12 cellular contexts compared by ENCODE assay signal in the genomic region with DNA sequence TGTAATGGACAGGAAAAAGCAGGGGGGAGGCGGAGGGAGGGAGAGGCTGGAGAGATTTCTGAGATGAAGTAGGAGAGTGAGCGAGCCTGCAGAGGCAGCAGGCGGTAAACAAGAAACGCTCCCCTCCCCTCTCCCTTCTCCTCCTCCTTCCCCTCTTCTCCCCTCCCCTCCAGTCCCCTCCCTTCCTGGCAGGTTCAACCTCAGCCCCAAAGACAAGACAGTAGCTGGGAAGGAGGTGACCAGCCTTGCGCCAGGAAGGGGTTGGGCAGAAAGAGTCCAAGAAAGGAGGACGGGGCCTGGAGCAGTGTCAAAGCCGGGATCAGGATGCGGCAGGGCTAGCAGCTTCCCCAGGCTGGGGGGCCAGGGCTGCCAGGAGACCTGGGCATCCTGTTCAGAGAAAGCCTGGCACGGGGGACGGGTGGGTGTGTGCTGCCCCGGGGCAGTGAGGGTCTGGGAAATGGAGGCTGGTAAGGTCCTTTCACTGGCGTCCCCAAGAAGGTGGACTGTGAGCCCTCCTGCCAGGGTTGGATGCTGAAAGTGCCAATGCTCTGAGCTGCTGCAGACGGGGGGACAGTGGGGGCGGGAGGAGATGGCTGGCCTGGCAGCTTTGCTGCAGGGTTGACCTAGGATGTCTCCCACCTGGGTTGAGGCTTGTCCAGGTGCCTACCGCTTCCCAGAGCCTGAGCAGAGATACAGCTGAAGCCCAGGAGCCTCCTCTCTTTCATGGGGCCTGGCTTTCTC.
A peak's percentile ranks its signal among the peaks of the same experiment; 100 is the strongest.
DNase-seq lines count a peak whose midpoint lies in the region; ATAC-seq and TF ChIP-seq lines count a peak whose summit lies in the region.
"Had no signal": no experiment of that assay in that cellular context is flagged by ENCODE, and none has a peak within 500 bp of the region (broad histone marks: within the 10 kb centered on the region; RNA-seq: fewer than 3 reads in every experiment).

No MANE protein-coding gene starts in this region.

- no peaks in the 10 kb centered on the region for H3K36me3 Mint-ChIP-seq in activated T-helper 17 cell treated with anti-CD3 and anti-CD28 coated beads, Interleukin-2, amount 50 U/mL, for 72 hours (ENCODE audit: low read depth)
- no peaks in the 10 kb centered on the region for H3K36me3 Mint-ChIP-seq in Caco-2 (ENCODE audit: insufficient read depth, unreplicated experiment)

- no peak for ATAC-seq in SK-N-SH treated with all-trans-retinoic acid at 6 μM for 48 hours
- ATAC-seq in activated T-helper 17 cell treated with anti-CD3 and anti-CD28 coated beads, Interleukin-2, amount 50 U/mL, for 72 hours (replicated peaks): no peak
- no peak for ATAC-seq in GM19351 (IDR thresholded peaks at IDR 0.05; ENCODE audit: unreplicated experiment)
- no peak for ATAC-seq in HG02610 (IDR thresholded peaks at IDR 0.05; ENCODE audit: unreplicated experiment)

- H2AFZ ChIP-seq in SK-N-SH (ENCODE audit: low read depth) (no peak overlapping the region), smooth muscle cell (ENCODE audit: low read depth) (peak overlapping the region; percentile 66)

- H3K4me2 ChIP-seq in SK-N-SH: no peak overlapping the region
- peak overlapping the region; percentile 76 for H3K4me2 ChIP-seq in smooth muscle cell

- intact Hi-C loops in Caco-2 (cut with micrococcal nuclease; ENCODE audit: unreplicated experiment): no loop called here

- 57% methylated on average over 13 of the region's 15 CpGs for WGBS in SK-N-SH (ENCODE audit: low lambda C conversion rate)
- 57% methylated on average over 14 of the region's 15 CpGs for WGBS in smooth muscle cell (ENCODE audit: low lambda C conversion rate)

- H3K27ac ChIP-seq in SK-N-SH (ENCODE audit: low read depth in 2 of 2, low read length in 1 of 2) (no peak overlapping the region; a peak in 1 of 4 replicates), iPS-18a (ENCODE audit: low read length) (no peak overlapping the region), smooth muscle cell (ENCODE audit: low read depth) (no peak overlapping the region)

- H3K4me3 Mint-ChIP-seq in activated T-helper 17 cell treated with anti-CD3 and anti-CD28 coated beads, Interleukin-2, amount 50 U/mL, for 72 hours: peak overlapping the region; percentile 26
- H3K4me3 Mint-ChIP-seq in Caco-2 (ENCODE audit: unreplicated experiment): no peak overlapping the region

- TF ChIP-seq RAD21 in SK-N-SH (IDR thresholded peaks at IDR 0.05; ENCODE audit: low read length): no peak

- peaks cover 4% of the 10 kb centered on the region for H3K27me3 Mint-ChIP-seq in activated T-helper 17 cell treated with anti-CD3 and anti-CD28 coated beads, Interleukin-2, amount 50 U/mL, for 72 hours
- peaks cover 45% of the 10 kb centered on the region for H3K27me3 Mint-ChIP-seq in Caco-2 (ENCODE audit: insufficient read depth, unreplicated experiment)

- peaks cover 0 to 68% of the 10 kb centered on the region in 2 experiments; a peak in 1 of 4 replicates for H3K4me1 ChIP-seq in SK-N-SH (ENCODE audit: control insufficient read depth in 1 of 2, insufficient read depth in 2 of 2, low read depth in 1 of 2, low read length in 1 of 2)
- H3K4me1 ChIP-seq in iPS-18a (ENCODE audit: control insufficient read depth, low read depth, low read length): peaks cover 13% of the 10 kb centered on the region
- peaks cover 9% of the 10 kb centered on the region for H3K4me1 ChIP-seq in smooth muscle cell (ENCODE audit: low read depth)
- no peaks in the 10 kb centered on the region for H3K4me1 ChIP-seq in Caco-2

- TF ChIP-seq CTCF in SK-N-SH (IDR thresholded peaks at IDR 0.05) (no peak), smooth muscle cell (IDR thresholded peaks at IDR 0.05; ENCODE audit: borderline replicate concordance, insufficient read depth, poor library complexity, severe bottlenecking) (no peak), Caco-2 (IDR thresholded peaks at IDR 0.05; ENCODE audit: insufficient read depth in 1 of 2, low read depth in 1 of 2, low read length in 1 of 2, severe bottlenecking in 1 of 2, unreplicated experiment in 1 of 2) (no peak)

- POLR2A ChIA-PET in SK-N-SH (lab: Yijun Ruan, JAX): interaction anchor here (1.5 kb wide), 1 partner anchor 262 kb away, joined by 4 read pairs; a partner anchor contains a TSS
- POLR2A ChIA-PET in Caco-2 (lab: Charles Lee): no interaction called here

- H4K20me1 ChIP-seq in SK-N-SH (ENCODE audit: insufficient read depth) (no peaks in the 10 kb centered on the region), smooth muscle cell (ENCODE audit: low read depth) (no peaks in the 10 kb centered on the region)

- BruUV-seq in Caco-2 (replicated peaks; lab: Mats Ljungman, UMichigan): no TSS peak

- H3K9me3 ChIP-seq in SK-N-SH (no peaks in the 10 kb centered on the region), iPS-18a (ENCODE audit: control insufficient read depth, low read depth, low read length) (no peaks in the 10 kb centered on the region), smooth muscle cell (replicated peaks; ENCODE audit: low read depth) (no peaks in the 10 kb centered on the region), Caco-2 (no peaks in the 10 kb centered on the region)

- peaks cover 9% of the 10 kb centered on the region for H3K4me1 Mint-ChIP-seq in activated T-helper 17 cell treated with anti-CD3 and anti-CD28 coated beads, Interleukin-2, amount 50 U/mL, for 72 hours
- H3K4me1 Mint-ChIP-seq in Caco-2 (ENCODE audit: low read depth, unreplicated experiment): no peaks in the 10 kb centered on the region

- H3K27ac Mint-ChIP-seq in activated T-helper 17 cell treated with anti-CD3 and anti-CD28 coated beads, Interleukin-2, amount 50 U/mL, for 72 hours: peak overlapping the region; percentile 63
- no peak overlapping the region for H3K27ac Mint-ChIP-seq in Caco-2 (ENCODE audit: unreplicated experiment)

- no peaks in the 10 kb centered on the region for H3K9me3 Mint-ChIP-seq in activated T-helper 17 cell treated with anti-CD3 and anti-CD28 coated beads, Interleukin-2, amount 50 U/mL, for 72 hours
- peaks cover 7% of the 10 kb centered on the region for H3K9me3 Mint-ChIP-seq in Caco-2 (ENCODE audit: unreplicated experiment)

- H3F3A ChIP-seq in SK-N-SH (replicated peaks; ENCODE audit: insufficient read depth) (no peaks in the 10 kb centered on the region), smooth muscle cell (ENCODE audit: low read depth) (no peaks in the 10 kb centered on the region)

- H3K9ac ChIP-seq in SK-N-SH: no peak overlapping the region
- H3K9ac ChIP-seq in iPS-18a (ENCODE audit: low read length): peak overlapping the region; percentile 51
- no peak overlapping the region for H3K9ac ChIP-seq in smooth muscle cell (ENCODE audit: low read depth)

- CTCF ChIA-PET in SK-N-SH (lab: Yijun Ruan, JAX): interaction anchor here (1.0 to 1.6 kb wide), 5 partner anchors 12 to 154 kb away, joined by 3 to 6 read pairs (median 4); no protein-coding TSS in a partner anchor
- CTCF ChIA-PET in Caco-2 (lab: Charles Lee): no interaction called here

- no peaks in the 10 kb centered on the region for H3K79me2 ChIP-seq in SK-N-SH (ENCODE audit: insufficient read depth)
- no peaks in the 10 kb centered on the region for H3K79me2 ChIP-seq in smooth muscle cell (ENCODE audit: low read depth)

- H3K9me2 ChIP-seq in SK-N-SH: no peaks in the 10 kb centered on the region

- H3K36me3 ChIP-seq in SK-N-SH (replicated peaks in 1 of 2; ENCODE audit: control insufficient read depth in 1 of 2, insufficient read depth in 2 of 2, low read length in 1 of 2) (no peaks in the 10 kb centered on the region), iPS-18a (ENCODE audit: control insufficient read depth, low read depth, low read length) (no peaks in the 10 kb centered on the region), smooth muscle cell (ENCODE audit: low read depth) (no peaks in the 10 kb centered on the region), Caco-2 (ENCODE audit: control insufficient read depth, insufficient read depth, low read length) (no peaks in the 10 kb centered on the region)

- peaks cover 54% of the 10 kb centered on the region for H3K27me3 ChIP-seq in SK-N-SH (ENCODE audit: insufficient read depth)
- peaks cover 46% of the 10 kb centered on the region for H3K27me3 ChIP-seq in iPS-18a (ENCODE audit: control insufficient read depth, insufficient read depth, low read length)
- peaks cover 62% of the 10 kb centered on the region for H3K27me3 ChIP-seq in smooth muscle cell (ENCODE audit: low read depth)
- H3K27me3 ChIP-seq in Caco-2 (replicated peaks; ENCODE audit: control insufficient read depth, insufficient read depth, low read length): peaks cover 2% of the 10 kb centered on the region

- DNase-seq in SK-N-SH: peak; percentile 58
- no peak for DNase-seq in smooth muscle cell (lab: John Stamatoyannopoulos, UW; ENCODE audit: unreplicated experiment)
- DNase-seq in Caco-2: no peak
- DNase-seq: activated CD4-positive, alpha-beta T cell treated with anti-CD3 and anti-CD28 coated beads for 48 hours; activated naive CD4-positive, alpha-beta T cell; cortex of kidney; NCI-H524 treated with DMSO at 0.1 percent for 48 hours had no signal

- TF ChIP-seq EP300 in SK-N-SH (IDR thresholded peaks at IDR 0.05; ENCODE audit: borderline replicate concordance in 1 of 2, low read depth in 1 of 2, low read length in 1 of 2): no peak

- H3K4me3 ChIP-seq in SK-N-SH (ENCODE audit: low read depth in 2 of 2, low read length in 1 of 2) (no peak overlapping the region), iPS-18a (ENCODE audit: low read length) (peak overlapping the region; percentile 53), smooth muscle cell (peak overlapping the region; percentile 32), Caco-2 (ENCODE audit: low read depth, low read length) (no peak overlapping the region)

TF ChIP-seq in SK-N-SH, 30 proteins besides CTCF, POLR2A, EP300 and RAD21 (continues in another document):
- TF ChIP-seq GABPA (IDR thresholded peaks at IDR 0.05; ENCODE audit: low read depth) (no peak), CHD2 (IDR thresholded peaks at IDR 0.05; ENCODE audit: low read length, partially characterized antibody) (no peak)

TF ChIP-seq in SK-N-SH treated with all-trans-retinoic acid at 6 μM for 48 hours, 23 proteins besides CTCF, POLR2A, EP300 and RAD21 (continues in another document):
- no peak for TF ChIP-seq ZFP3 (CRISPR knock-in tag; IDR thresholded peaks at IDR 0.05)
- TF ChIP-seq, protein P1, sequence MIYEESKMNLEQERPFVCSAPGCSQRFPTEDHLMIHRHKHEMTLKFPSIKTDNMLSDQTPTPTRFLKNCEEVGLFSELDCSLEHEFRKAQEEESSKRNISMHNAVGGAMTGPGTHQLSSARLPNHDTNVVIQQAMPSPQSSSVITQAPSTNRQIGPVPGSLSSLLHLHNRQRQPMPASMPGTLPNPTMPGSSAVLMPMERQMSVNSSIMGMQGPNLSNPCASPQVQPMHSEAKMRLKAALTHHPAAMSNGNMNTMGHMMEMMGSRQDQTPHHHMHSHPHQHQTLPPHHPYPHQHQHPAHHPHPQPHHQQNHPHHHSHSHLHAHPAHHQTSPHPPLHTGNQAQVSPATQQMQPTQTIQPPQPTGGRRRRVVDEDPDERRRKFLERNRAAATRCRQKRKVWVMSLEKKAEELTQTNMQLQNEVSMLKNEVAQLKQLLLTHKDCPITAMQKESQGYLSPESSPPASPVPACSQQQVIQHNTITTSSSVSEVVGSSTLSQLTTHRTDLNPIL (CRISPR knock-in tag; IDR thresholded peaks at IDR 0.05; ENCODE audit: low read depth): no peak

Comparison
In these comparisons a context has a peak if more than half of its experiments do, and no peak if none do; other contexts are left out.
1. H3K4me3 ChIP-seq: peak in iPS-18a (single experiment) and smooth muscle cell (single experiment); none in SK-N-SH (0 of 2) and Caco-2 (single experiment).